2 cellular contexts compared by ENCODE assay signal in the genomic region with DNA sequence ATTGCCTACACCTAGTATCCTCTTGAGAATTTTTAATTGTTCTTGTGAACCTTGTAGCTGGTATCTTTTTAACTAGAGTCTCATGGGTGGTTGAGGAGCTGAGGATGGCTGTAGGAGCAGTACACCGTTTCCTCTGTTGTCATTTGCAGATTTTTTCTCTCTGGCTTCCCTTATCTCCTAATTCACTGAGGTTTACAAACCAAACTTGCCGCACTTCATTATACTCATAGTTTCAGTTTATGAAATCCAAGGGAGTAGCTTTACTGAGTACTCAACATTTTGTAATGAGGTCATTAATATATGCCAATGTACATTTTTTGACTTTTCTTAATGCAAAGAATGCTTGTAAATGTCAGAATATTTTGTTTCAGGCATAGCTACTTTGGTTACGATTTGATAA.
TF ChIP-seq lines count a peak whose summit lies in the region.

No MANE protein-coding gene starts in this region.

TF ChIP-seq in A549, 52 proteins besides CTCF, POLR2A, EP300 and RAD21 (continued from another document):
- TF ChIP-seq FOSL2 (IDR thresholded peaks at IDR 0.05) = no peak
- no peak for TF ChIP-seq FOSL2 (CRISPR knock-in tag; IDR thresholded peaks at IDR 0.05)
- no peak for TF ChIP-seq GATA3 (IDR thresholded peaks at IDR 0.05; ENCODE audit: borderline replicate concordance)
- no peak for TF ChIP-seq HOXA7 (CRISPR knock-in tag; IDR thresholded peaks at IDR 0.05)
- TF ChIP-seq CBX2 (IDR thresholded peaks at IDR 0.05; ENCODE audit: borderline replicate concordance, low read depth) = no peak
- TF ChIP-seq, protein P1, sequence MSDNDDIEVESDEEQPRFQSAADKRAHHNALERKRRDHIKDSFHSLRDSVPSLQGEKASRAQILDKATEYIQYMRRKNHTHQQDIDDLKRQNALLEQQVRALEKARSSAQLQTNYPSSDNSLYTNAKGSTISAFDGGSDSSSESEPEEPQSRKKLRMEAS (IDR thresholded peaks at IDR 0.05) = no peak
- TF ChIP-seq, protein P2, sequence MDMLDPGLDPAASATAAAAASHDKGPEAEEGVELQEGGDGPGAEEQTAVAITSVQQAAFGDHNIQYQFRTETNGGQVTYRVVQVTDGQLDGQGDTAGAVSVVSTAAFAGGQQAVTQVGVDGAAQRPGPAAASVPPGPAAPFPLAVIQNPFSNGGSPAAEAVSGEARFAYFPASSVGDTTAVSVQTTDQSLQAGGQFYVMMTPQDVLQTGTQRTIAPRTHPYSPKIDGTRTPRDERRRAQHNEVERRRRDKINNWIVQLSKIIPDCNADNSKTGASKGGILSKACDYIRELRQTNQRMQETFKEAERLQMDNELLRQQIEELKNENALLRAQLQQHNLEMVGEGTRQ (IDR thresholded peaks at IDR 0.05) = no peak
- TF ChIP-seq HOXB13 (CRISPR knock-in tag; IDR thresholded peaks at IDR 0.05; ENCODE audit: low read depth) = no peak
- TF ChIP-seq, protein P3, sequence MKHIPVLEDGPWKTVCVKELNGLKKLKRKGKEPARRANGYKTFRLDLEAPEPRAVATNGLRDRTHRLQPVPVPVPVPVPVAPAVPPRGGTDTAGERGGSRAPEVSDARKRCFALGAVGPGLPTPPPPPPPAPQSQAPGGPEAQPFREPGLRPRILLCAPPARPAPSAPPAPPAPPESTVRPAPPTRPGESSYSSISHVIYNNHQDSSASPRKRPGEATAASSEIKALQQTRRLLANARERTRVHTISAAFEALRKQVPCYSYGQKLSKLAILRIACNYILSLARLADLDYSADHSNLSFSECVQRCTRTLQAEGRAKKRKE (CRISPR knock-in tag; IDR thresholded peaks at IDR 0.05; ENCODE audit: low read depth) = no peak
- no peak for TF ChIP-seq BHLHE40 (IDR thresholded peaks at IDR 0.05; ENCODE audit: low read depth, low read length)
- no peak for TF ChIP-seq HEYL (CRISPR knock-in tag; IDR thresholded peaks at IDR 0.05)

TF ChIP-seq in IMR-90, 13 proteins besides CTCF, POLR2A, EP300 and RAD21 (continued from another document):
- TF ChIP-seq, protein P4, sequence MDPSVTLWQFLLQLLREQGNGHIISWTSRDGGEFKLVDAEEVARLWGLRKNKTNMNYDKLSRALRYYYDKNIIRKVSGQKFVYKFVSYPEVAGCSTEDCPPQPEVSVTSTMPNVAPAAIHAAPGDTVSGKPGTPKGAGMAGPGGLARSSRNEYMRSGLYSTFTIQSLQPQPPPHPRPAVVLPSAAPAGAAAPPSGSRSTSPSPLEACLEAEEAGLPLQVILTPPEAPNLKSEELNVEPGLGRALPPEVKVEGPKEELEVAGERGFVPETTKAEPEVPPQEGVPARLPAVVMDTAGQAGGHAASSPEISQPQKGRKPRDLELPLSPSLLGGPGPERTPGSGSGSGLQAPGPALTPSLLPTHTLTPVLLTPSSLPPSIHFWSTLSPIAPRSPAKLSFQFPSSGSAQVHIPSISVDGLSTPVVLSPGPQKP (IDR thresholded peaks at IDR 0.05; ENCODE audit: borderline replicate concordance, low read depth, low read length) = no peak
- TF ChIP-seq RCOR1 (IDR thresholded peaks at IDR 0.05; ENCODE audit: insufficient replicate concordance, low read length) = no peak
- TF ChIP-seq CHD1 (IDR thresholded peaks at IDR 0.05; ENCODE audit: low read depth, low read length) = no peak
- TF ChIP-seq NFE2L2 (IDR thresholded peaks at IDR 0.05; ENCODE audit: low read depth, low read length) = no peak
- TF ChIP-seq, protein P2 (IDR thresholded peaks at IDR 0.05; ENCODE audit: low read depth, low read length) = no peak
- no peak for TF ChIP-seq MXI1 (IDR thresholded peaks at IDR 0.05; ENCODE audit: borderline replicate concordance, low read depth, low read length)
- no peak for TF ChIP-seq BHLHE40 (IDR thresholded peaks at IDR 0.05; ENCODE audit: low read depth, low read length)
- no peak for TF ChIP-seq RFX5 (IDR thresholded peaks at IDR 0.05; ENCODE audit: low read depth, low read length)
